ENCODE assay signal across 9 cellular contexts in the genomic region with DNA sequence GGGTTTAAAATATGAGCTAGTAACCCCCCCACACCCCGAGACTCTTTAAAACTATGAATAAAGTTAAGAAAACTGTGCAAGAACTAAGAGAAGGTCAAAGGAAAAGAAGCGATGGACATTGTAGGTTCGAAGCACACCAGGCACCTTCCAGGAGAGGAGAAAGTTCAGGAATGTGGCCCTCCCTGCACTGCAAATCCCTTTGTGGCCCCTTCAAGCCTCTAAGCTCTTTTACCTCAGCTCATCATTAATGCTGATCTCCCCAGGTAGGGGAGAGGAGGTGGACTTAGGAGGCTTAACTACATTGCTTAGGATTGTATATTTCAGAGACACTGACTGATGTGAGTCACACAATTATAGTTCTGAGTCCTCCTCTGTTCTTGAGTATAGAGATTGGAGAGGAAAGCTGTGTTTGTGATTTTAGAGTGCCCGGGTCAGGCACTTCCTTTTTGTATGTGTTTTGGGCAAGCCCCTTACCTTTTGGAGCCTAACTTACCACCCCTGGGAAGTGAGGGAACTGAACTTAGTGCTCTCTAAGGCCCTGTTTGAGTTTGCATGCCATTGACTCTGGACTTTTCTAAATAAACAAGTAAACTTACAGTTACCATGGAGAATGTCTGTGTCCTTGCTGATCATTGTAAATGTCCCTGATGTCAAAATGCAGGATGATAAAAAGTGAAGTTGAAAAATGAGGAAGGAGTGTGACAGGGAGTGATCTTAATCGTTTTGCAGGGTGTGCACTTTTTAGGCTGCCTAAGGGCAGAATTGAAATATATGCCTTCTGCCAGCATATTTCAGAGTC.
DNase-seq lines count a peak whose midpoint lies in the region; ATAC-seq, FAIRE-seq and TF ChIP-seq lines count a peak whose summit lies in the region.
"Had no signal": no experiment of that assay in that cellular context is flagged by ENCODE, and none has a peak within 500 bp of the region (broad histone marks: within the 10 kb centered on the region; RNA-seq: fewer than 3 reads in every experiment).

No MANE protein-coding gene starts in this region.

- peak overlapping the region; percentile 50; the same call in 1 of the 2 replicates for H2AFZ ChIP-seq in GM23338
- H2AFZ ChIP-seq in fibroblast of lung (ENCODE audit: low read length) = no peak overlapping the region
- H2AFZ ChIP-seq in trophoblast cell (ENCODE audit: insufficient read depth, low read length, poor library complexity) = no peak overlapping the region

- no peak overlapping the region for H4K12ac ChIP-seq in trophoblast cell (ENCODE audit: low read depth, low read length)

- H3K4me1 Mint-ChIP-seq in GM23338 = peaks cover 12% of the 10 kb centered on the region

- H4K91ac ChIP-seq in trophoblast cell (ENCODE audit: low read depth, low read length) = no peak overlapping the region

- H3K23ac ChIP-seq in trophoblast cell (ENCODE audit: low read length) = no peak overlapping the region

- TF ChIP-seq CTCF in GM23338 (conservative IDR thresholded peaks at IDR 0.05; ENCODE audit: low read depth in 2 of 2) = no peak
- no peak for TF ChIP-seq CTCF in fibroblast of lung (conservative IDR thresholded peaks at IDR 0.05 in 1 of 2, IDR thresholded peaks at IDR 0.05 in 1 of 2; ENCODE audit: low read depth in 1 of 2, low read length in 2 of 2)

- H3K9ac ChIP-seq in fibroblast of lung (ENCODE audit: insufficient read depth, low read length) (no peak overlapping the region), trophoblast cell (ENCODE audit: low read length) (no peak overlapping the region)

- H3K9me3 ChIP-seq in fibroblast of lung (ENCODE audit: control insufficient read depth, insufficient read depth, low read depth, low read length) (no peaks in the 10 kb centered on the region), trophoblast cell (ENCODE audit: insufficient read depth, low read depth, low read length) (no peaks in the 10 kb centered on the region)

- no peak overlapping the region for H3K18ac ChIP-seq in trophoblast cell (ENCODE audit: low read length)

- H3K14ac ChIP-seq in trophoblast cell (ENCODE audit: low read length) = no peak overlapping the region

- H2BK120ac ChIP-seq in trophoblast cell (ENCODE audit: insufficient read depth, low read length, poor library complexity) = no peak overlapping the region

- ATAC-seq in GM23338 (peak; percentile 62), HG03095 (IDR thresholded peaks at IDR 0.05; ENCODE audit: unreplicated experiment) (no peak)

- no peak for DNase-seq in GM23338 (ENCODE audit: low spot score)
- peak; percentile 53 for DNase-seq in SIG-M5 (lab: John Stamatoyannopoulos, UW)
- DNase-seq in fibroblast of lung (ENCODE audit: low read depth in 2 of 2) = peak; percentile 17 to 40
- DNase-seq in trophoblast cell = peak; percentile 10 to 47
- no peak for DNase-seq in NCI-H1436 (lab: John Stamatoyannopoulos, UW)
- no peak for DNase-seq in activated naive CD4-positive, alpha-beta T cell treated with Interleukin-2 at 50 U/mL for 16 hours
- no peak for DNase-seq in HTR-8/SVneo (ENCODE audit: insufficient read length, low spot score)
- DNase-seq: activated gamma-delta T cell had no signal

- H3K27ac Mint-ChIP-seq in GM23338 = no peak overlapping the region

- H3K27me3 ChIP-seq in GM23338 (ENCODE audit: insufficient read depth) (no peaks in the 10 kb centered on the region), fibroblast of lung (ENCODE audit: control insufficient read depth, insufficient read depth, low read length) (no peaks in the 10 kb centered on the region), trophoblast cell (ENCODE audit: insufficient read depth, low read length) (no peaks in the 10 kb centered on the region)

- H3K4me2 ChIP-seq in GM23338 (no peak overlapping the region), fibroblast of lung (ENCODE audit: extremely low read depth, insufficient read depth, low read length) (no peak overlapping the region), trophoblast cell (ENCODE audit: low read length) (no peak overlapping the region)

- peaks cover 3% of the 10 kb centered on the region for H3K27me3 Mint-ChIP-seq in GM23338 (ENCODE audit: insufficient read depth, low read depth, poor library complexity)

- no peak overlapping the region for H2BK12ac ChIP-seq in trophoblast cell (ENCODE audit: low read length)

- peaks cover 12% of the 10 kb centered on the region for H3K4me1 ChIP-seq in GM23338 (ENCODE audit: insufficient read depth)
- no peaks in the 10 kb centered on the region for H3K4me1 ChIP-seq in fibroblast of lung (ENCODE audit: control insufficient read depth, extremely low read depth, insufficient read depth, low read length)
- H3K4me1 ChIP-seq in trophoblast cell (ENCODE audit: control insufficient read depth in 1 of 2, insufficient read depth in 2 of 2, low read length in 2 of 2) = no peaks in the 10 kb centered on the region

- H4K8ac ChIP-seq in trophoblast cell (ENCODE audit: low read depth, low read length) = no peak overlapping the region

- FAIRE-seq in HTR-8/SVneo (lab: Jason Lieb, UNC) = no peak

- whole genome bisulfite sequencing in trophoblast cell (ENCODE audit: extremely low coverage, insufficient coverage, insufficient read length) = no CpG with 5 or more reads among the region's 5 CpGs

- H2AK5ac ChIP-seq in trophoblast cell (ENCODE audit: low read length) = no peak overlapping the region

- no peak overlapping the region for H3K4ac ChIP-seq in trophoblast cell (ENCODE audit: low read depth, low read length)

- H3F3A ChIP-seq in GM23338 (replicated peaks; ENCODE audit: low read depth) = no peaks in the 10 kb centered on the region

- H3K9me2 ChIP-seq in GM23338 (ENCODE audit: insufficient read depth) = no peaks in the 10 kb centered on the region

- H3K36me3 Mint-ChIP-seq in GM23338 (ENCODE audit: low read depth) = no peaks in the 10 kb centered on the region

- H2BK5ac ChIP-seq in trophoblast cell (ENCODE audit: low read depth, low read length, poor library complexity) = no peak overlapping the region

- H3K4me3 Mint-ChIP-seq in GM23338 = no peak overlapping the region

- H3K36me3 ChIP-seq in GM23338 (ENCODE audit: insufficient read depth) = no peaks in the 10 kb centered on the region
- H3K36me3 ChIP-seq in fibroblast of lung (ENCODE audit: control insufficient read depth, insufficient read depth, low read length) = no peaks in the 10 kb centered on the region
- no peaks in the 10 kb centered on the region for H3K36me3 ChIP-seq in trophoblast cell (ENCODE audit: control insufficient read depth in 1 of 2, insufficient read depth in 2 of 2, low read length in 2 of 2)

- H3K79me1 ChIP-seq in trophoblast cell (ENCODE audit: low read length) = no peaks in the 10 kb centered on the region

- H3K79me2 ChIP-seq in GM23338 (replicated peaks; ENCODE audit: insufficient read depth) (no peaks in the 10 kb centered on the region), fibroblast of lung (ENCODE audit: control insufficient read depth, insufficient read depth, low read length) (no peaks in the 10 kb centered on the region), trophoblast cell (ENCODE audit: control insufficient read depth, insufficient read depth, low read length, poor library complexity) (no peaks in the 10 kb centered on the region)

- H4K20me1 ChIP-seq in GM23338 (replicated peaks; ENCODE audit: insufficient read depth) = no peaks in the 10 kb centered on the region
- H4K20me1 ChIP-seq in fibroblast of lung (ENCODE audit: control insufficient read depth, extremely low read depth, insufficient read depth, low read length) = no peaks in the 10 kb centered on the region

- H3K27ac ChIP-seq in GM23338 (ENCODE audit: low read depth) (no peak overlapping the region), fibroblast of lung (ENCODE audit: insufficient read depth, low read length) (no peak overlapping the region), trophoblast cell (ENCODE audit: low read depth, low read length) (no peak overlapping the region)

- H3K4me3 ChIP-seq in GM23338 (no peak overlapping the region), fibroblast of lung (replicated peaks in 1 of 4; ENCODE audit: control extremely low read depth in 1 of 4, insufficient read depth in 1 of 4, low read depth in 3 of 4, low read length in 4 of 4) (no peak overlapping the region), trophoblast cell (ENCODE audit: low read depth, low read length) (no peak overlapping the region)

- no peaks in the 10 kb centered on the region for H3K9me3 Mint-ChIP-seq in GM23338

TF ChIP-seq in GM23338, 12 proteins besides CTCF, POLR2A, EP300 and RAD21 (continues in another document):
- no peak for TF ChIP-seq EZH2phosphoT487 (IDR thresholded peaks at IDR 0.05; ENCODE audit: unreplicated experiment)
- no peak for TF ChIP-seq STAT1 (IDR thresholded peaks at IDR 0.05; ENCODE audit: unreplicated experiment)

Comparison
In these comparisons a context has a peak if more than half of its experiments do, and no peak if none do; other contexts are left out.
1. DNase-seq: peak in SIG-M5 (single experiment), fibroblast of lung (2 of 2) and trophoblast cell (2 of 2); none in GM23338 (single experiment), NCI-H1436 (single experiment), activated naive CD4-positive, alpha-beta T cell treated with Interleukin-2 at 50 U/mL for 16 hours (single experiment) and HTR-8/SVneo (single experiment).